11 cellular contexts compared by ENCODE assay signal in genomic region chr14:103524002-103524785, GRCh38. TPM values are rescaled to one million over a fixed set of nuclear protein-coding genes. Genes with fewer than 3 reads are reported as not detected.
DNase-seq lines count a peak whose midpoint lies in the region; ATAC-seq and TF ChIP-seq lines count a peak whose summit lies in the region.
"Had no signal": no experiment of that assay in that cellular context is flagged by ENCODE, and none has a peak within 500 bp of the region (broad histone marks: within the 10 kb centered on the region; RNA-seq: fewer than 3 reads in every experiment).

No MANE protein-coding gene starts in this region.

- peak overlapping the region; percentile 11 for H2BK15ac ChIP-seq in neuronal stem cell (ENCODE audit: low read length)

- WGBS in neuronal stem cell (ENCODE audit: extremely low coverage in 2 of 2, insufficient read length in 2 of 2, insufficient replicate concordance in 1 of 2), 2 donors, result no CpG with 5 or more reads among the region's 12 CpGs

- RAD21 ChIA-PET in HCT116 (lab: Charles Lee; ENCODE audit: low non-redundant PET in 1 of 2, low total read pairs in 2 of 2, uncharacterized antibody in 2 of 2, unreplicated experiment in 2 of 2), result no interaction called here

- no peak overlapping the region for H2BK5ac ChIP-seq in neuronal stem cell (ENCODE audit: low read length)

- no TSS peak for BruUV-seq in HCT116 (replicated peaks; lab: Mats Ljungman, UMichigan)

- DNase-seq in COLO668 (lab: John Stamatoyannopoulos, UW; ENCODE audit: unreplicated experiment), result peak; percentile 34
- DNase-seq in HCT116 (ENCODE audit: low read depth, low spot score), result no peak
- DNase-seq in colonic mucosa, result peak; percentile 40
- no peak for DNase-seq in neuronal stem cell (ENCODE audit: low spot score)
- DNase-seq in inferior parietal cortex (ENCODE audit: extremely low spot score), result no peak
- no peak for DNase-seq in NCI-H1092 (lab: John Stamatoyannopoulos, UW)
- DNase-seq: central memory CD4-positive, alpha-beta T cell had no signal

- H3K9me2 ChIP-seq in HCT116 (ENCODE audit: insufficient read depth), result no peaks in the 10 kb centered on the region

- H3K4me1 ChIP-seq in HCT116 (ENCODE audit: control insufficient read depth in 1 of 2, insufficient read depth in 2 of 2, low read length in 2 of 2) (peaks cover 15 to 47% of the 10 kb centered on the region in 2 experiments; a peak in 3 of 4 replicates), colonic mucosa (peaks cover 29% of the 10 kb centered on the region), neuronal stem cell (ENCODE audit: control insufficient read depth in 2 of 2, insufficient read depth in 1 of 2, low read depth in 1 of 2, low read length in 2 of 2) (peaks cover 19 to 45% of the 10 kb centered on the region in 2 donors)

- H3K14ac ChIP-seq in neuronal stem cell (ENCODE audit: low read length), result no peak overlapping the region

- no peak for TF ChIP-seq RAD21 in HCT116 (IDR thresholded peaks at IDR 0.05; ENCODE audit: low read depth)

- no peak overlapping the region for H4K8ac ChIP-seq in neuronal stem cell (ENCODE audit: low read depth, low read length)

- no peak overlapping the region for H4K91ac ChIP-seq in neuronal stem cell (ENCODE audit: low read depth, low read length, poor library complexity)

- peaks cover 0 to 10% of the 10 kb centered on the region in 2 experiments; a peak in 1 of 4 replicates for H3K36me3 ChIP-seq in HCT116 (ENCODE audit: control insufficient read depth in 1 of 2, insufficient read depth in 2 of 2, low read length in 2 of 2)
- no peaks in the 10 kb centered on the region for H3K36me3 ChIP-seq in colonic mucosa
- H3K36me3 ChIP-seq in neuronal stem cell (replicated peaks in 1 of 2; ENCODE audit: control insufficient read depth in 2 of 2, insufficient read depth in 2 of 2, low read length in 2 of 2), result peaks cover 13 to 21% of the 10 kb centered on the region in 2 donors
- H3K36me3 ChIP-seq: suprapubic skin had no signal

- H3K79me1 ChIP-seq in neuronal stem cell (ENCODE audit: low read depth, low read length), result peaks cover 14% of the 10 kb centered on the region

- no peak for TF ChIP-seq POLR2A in HCT116 (IDR thresholded peaks at IDR 0.05; ENCODE audit: borderline replicate concordance, extremely low read depth, insufficient read depth, insufficient read length)

- H2BK12ac ChIP-seq in neuronal stem cell (ENCODE audit: low read length), result no peak overlapping the region

- ATAC-seq in HCT116 (no peak), HG03442 (IDR thresholded peaks at IDR 0.05; ENCODE audit: unreplicated experiment) (no peak)
- ATAC-seq: esophagus mucosa, GM12878 had no signal

- intact Hi-C loops in HCT116 (cut with micrococcal nuclease), result no loop called here
- intact Hi-C loops in colonic mucosa (cut with DNase I), result no loop called here

- H3K27me3 ChIP-seq in HCT116 (ENCODE audit: insufficient read depth, low read length) (no peaks in the 10 kb centered on the region), colonic mucosa (no peaks in the 10 kb centered on the region), neuronal stem cell (ENCODE audit: control insufficient read depth in 3 of 3, insufficient read depth in 3 of 3, low read depth in 1 of 3, low read length in 3 of 3) (peaks cover 0 to 18% (median 2%) of the 10 kb centered on the region in 3 experiments)

- peak overlapping the region; percentile 67 for H2AK5ac ChIP-seq in neuronal stem cell (ENCODE audit: low read depth, low read length)

- H3K27ac ChIP-seq in HCT116 (ENCODE audit: low read depth, low read length) (no peak overlapping the region), colonic mucosa (peak overlapping the region; percentile 74), neuronal stem cell (replicated peaks; ENCODE audit: low read length) (no peak overlapping the region)
- H3K27ac ChIP-seq: suprapubic skin had no signal

- H2BK120ac ChIP-seq in neuronal stem cell (ENCODE audit: low read depth, low read length), result no peak overlapping the region

- no peaks in the 10 kb centered on the region for H3K9me3 ChIP-seq in HCT116 (ENCODE audit: control insufficient read depth in 1 of 2, insufficient read depth in 1 of 2, low read depth in 1 of 2, low read length in 2 of 2)
- no peaks in the 10 kb centered on the region for H3K9me3 ChIP-seq in colonic mucosa
- no peaks in the 10 kb centered on the region for H3K9me3 ChIP-seq in neuronal stem cell (replicated peaks in 1 of 2; ENCODE audit: control insufficient read depth in 2 of 2, insufficient read depth in 1 of 2, low read depth in 1 of 2, low read length in 2 of 2)
- H3K9me3 ChIP-seq: suprapubic skin had no signal

- H3K4me3 ChIP-seq in HCT116 (replicated peaks in 1 of 2; ENCODE audit: low read depth in 1 of 2, low read length in 2 of 2) (no peak overlapping the region), colonic mucosa (no peak overlapping the region), neuronal stem cell (ENCODE audit: low read length in 2 of 2) (no peak overlapping the region)
- H3K4me3 ChIP-seq: GM12878 had no signal

- H2AFZ ChIP-seq in HCT116 (ENCODE audit: low read depth, low read length, poor library complexity, severe bottlenecking) (no peak overlapping the region), neuronal stem cell (ENCODE audit: low read length) (no peak overlapping the region)

- H3K9ac ChIP-seq in HCT116 (ENCODE audit: low read length), result no peak overlapping the region
- peak overlapping the region in 1 of 2 donors; percentile 73 for H3K9ac ChIP-seq in colonic mucosa (ENCODE audit: low read depth in 2 of 2, low read length in 2 of 2)
- peak overlapping the region; percentile 18 for H3K9ac ChIP-seq in neuronal stem cell (ENCODE audit: low read depth, low read length, poor library complexity)

- TF ChIP-seq CTCF in HCT116 (IDR thresholded peaks at IDR 0.05 in 2 of 3, conservative IDR thresholded peaks at IDR 0.05 in 1 of 3; ENCODE audit: borderline replicate concordance in 1 of 3, insufficient read depth in 1 of 3, low read depth in 2 of 3, low read length in 2 of 3) (peak in 2 of 3 experiments; percentile 9 to 20; a peak in 2 of 6 replicates), colonic mucosa (IDR thresholded peaks at IDR 0.05) (no peak)

- POLR2A ChIA-PET in HCT116 (lab: Charles Lee), result no interaction called here

- H3K4me2 ChIP-seq in HCT116 (ENCODE audit: low read length), result no peak overlapping the region
- no peak overlapping the region for H3K4me2 ChIP-seq in neuronal stem cell (ENCODE audit: insufficient read depth, low read length, poor library complexity, severe bottlenecking)

- CTCF ChIA-PET in HCT116 (lab: Charles Lee), result no interaction called here

- no peaks in the 10 kb centered on the region; the same call in 1 of the 2 replicates for H4K20me1 ChIP-seq in HCT116 (ENCODE audit: insufficient read depth)

- H3K18ac ChIP-seq in neuronal stem cell (ENCODE audit: low read length), result peak overlapping the region; percentile 15

- no peak overlapping the region for H3K23ac ChIP-seq in neuronal stem cell (ENCODE audit: low read depth, low read length, poor library complexity)

- no peak overlapping the region for H3K4ac ChIP-seq in neuronal stem cell (ENCODE audit: low read length)

- H3K79me2 ChIP-seq in HCT116 (ENCODE audit: insufficient read depth, low read length), result peaks cover 18% of the 10 kb centered on the region

TF ChIP-seq in HCT116, 20 proteins besides CTCF, POLR2A, EP300 and RAD21 (continues in another document):
- TF ChIP-seq REST (IDR thresholded peaks at IDR 0.05; ENCODE audit: low read depth), result no peak
- TF ChIP-seq EZH2phosphoT487 (IDR thresholded peaks at IDR 0.05; ENCODE audit: borderline replicate concordance), result no peak
- no peak for TF ChIP-seq EGR1 (IDR thresholded peaks at IDR 0.05; ENCODE audit: low read depth)

RNA-seq across cellular contexts. Expression of gene CKB, which starts 1.6 kb away (rescaled TPM):
- total RNA-seq in HCT116 (2021; ENCODE audit: unreplicated experiment) (605 TPM), colonic mucosa (1,000 to 10,000 TPM; 1,501 to 4,641 TPM)
- polyA plus RNA-seq in HCT116 (2012), result 804 and 838 TPM in 2 replicates
- 418 TPM for polyA plus RNA-seq in neuronal stem cell (2013, experiment 1 of 2)
- polyA plus RNA-seq in neuronal stem cell (2013, experiment 2 of 2), result 412 TPM

RNA-seq across cellular contexts. Expression of gene TRMT61A, which starts 4.8 kb away (rescaled TPM):
- total RNA-seq in HCT116 (2021; ENCODE audit: unreplicated experiment), result 14.9 TPM
- 8.4 and 8.5 TPM in 2 replicates for polyA plus RNA-seq in HCT116 (2012)
- 10 to 100 TPM in 1 of 2 donors, 1 to 10 TPM in 1; 10.0 to 17.8 TPM for total RNA-seq in colonic mucosa
- 2.1 TPM for polyA plus RNA-seq in neuronal stem cell (2013, experiment 1 of 2)
- 2.2 TPM for polyA plus RNA-seq in neuronal stem cell (2013, experiment 2 of 2)

RNA-seq across cellular contexts. Expression of gene BAG5, which starts 38.3 kb away (rescaled TPM):
- total RNA-seq in HCT116 (2021; ENCODE audit: unreplicated experiment), result 27.0 TPM
- polyA plus RNA-seq in HCT116 (2012), result 8.0 and 10.5 TPM in 2 replicates
- 10 to 100 TPM; 26.8 to 29.7 TPM for total RNA-seq in colonic mucosa
- 11.7 TPM for polyA plus RNA-seq in neuronal stem cell (2013, experiment 1 of 2)
- 11.8 TPM for polyA plus RNA-seq in neuronal stem cell (2013, experiment 2 of 2)

RNA-seq across cellular contexts. Expression of gene COA8, which starts 38.6 kb away (rescaled TPM):
- total RNA-seq in HCT116 (2021; ENCODE audit: unreplicated experiment) (29.4 TPM), colonic mucosa (10 to 100 TPM; 37.1 to 41.5 TPM)
- 15.6 and 18.0 TPM in 2 replicates for polyA plus RNA-seq in HCT116 (2012)
- polyA plus RNA-seq in neuronal stem cell (2013, experiment 1 of 2), result 45.8 TPM
- polyA plus RNA-seq in neuronal stem cell (2013, experiment 2 of 2), result 47.5 TPM

Comparison
In these comparisons a context has a peak if more than half of its experiments do, and no peak if none do; other contexts are left out.
1. DNase-seq: peak in COLO668 (single experiment) and colonic mucosa (single experiment); none in HCT116 (single experiment), neuronal stem cell (single experiment), inferior parietal cortex (single experiment) and NCI-H1092 (single experiment).